In genomic region chr19:42075364-42075615, GRCh38 we compare ENCODE assay signal across 1 cellular context.
TF ChIP-seq lines count a peak whose summit lies in the region.

No MANE protein-coding gene starts in this region.

TF ChIP-seq in K562, 482 proteins besides CTCF, POLR2A, EP300 and RAD21 (continued from another document and continues in another):
- TF ChIP-seq ZNF407 (IDR thresholded peaks at IDR 0.05; ENCODE audit: low read depth), result peak; percentile 34; the same call in 1 of the 2 replicates
- no peak for TF ChIP-seq TRIM25 (IDR thresholded peaks at IDR 0.05; ENCODE audit: borderline replicate concordance)
- TF ChIP-seq PREB (CRISPR knock-in tag; IDR thresholded peaks at IDR 0.05), result no peak
- TF ChIP-seq ETS1 (conservative IDR thresholded peaks at IDR 0.05; ENCODE audit: control insufficient read depth, low read depth, low read length), result no peak
- no peak for TF ChIP-seq ATF2 (CRISPR knock-in tag; IDR thresholded peaks at IDR 0.05)
- TF ChIP-seq ARID2 (IDR thresholded peaks at IDR 0.05), result no peak
- 0 out of 2 replicates have a peak, but pooled peaks have one; percentile 21 for TF ChIP-seq LEF1 (IDR thresholded peaks at IDR 0.05)
- no peak for TF ChIP-seq JUN (IDR thresholded peaks at IDR 0.05; ENCODE audit: borderline replicate concordance, low read depth, low read length)
- no peak for TF ChIP-seq JUN (CRISPR knock-in tag; IDR thresholded peaks at IDR 0.05; ENCODE audit: borderline replicate concordance)
- no peak for TF ChIP-seq OTX1 (CRISPR knock-in tag; IDR thresholded peaks at IDR 0.05)
- TF ChIP-seq ZNF511 (CRISPR knock-in tag; IDR thresholded peaks at IDR 0.05), result no peak
- no peak for TF ChIP-seq MAFK (IDR thresholded peaks at IDR 0.05; ENCODE audit: low read length)
- TF ChIP-seq ZFX (CRISPR knock-in tag; IDR thresholded peaks at IDR 0.05), result no peak; the same call in 1 of the 2 replicates
- no peak for TF ChIP-seq SLC30A9 (CRISPR knock-in tag; IDR thresholded peaks at IDR 0.05)
- TF ChIP-seq ZNF592 (IDR thresholded peaks at IDR 0.05), result peak; percentile 36
- TF ChIP-seq SNAPC5 (CRISPR knock-in tag; IDR thresholded peaks at IDR 0.05), result no peak
